In the genomic region with DNA sequence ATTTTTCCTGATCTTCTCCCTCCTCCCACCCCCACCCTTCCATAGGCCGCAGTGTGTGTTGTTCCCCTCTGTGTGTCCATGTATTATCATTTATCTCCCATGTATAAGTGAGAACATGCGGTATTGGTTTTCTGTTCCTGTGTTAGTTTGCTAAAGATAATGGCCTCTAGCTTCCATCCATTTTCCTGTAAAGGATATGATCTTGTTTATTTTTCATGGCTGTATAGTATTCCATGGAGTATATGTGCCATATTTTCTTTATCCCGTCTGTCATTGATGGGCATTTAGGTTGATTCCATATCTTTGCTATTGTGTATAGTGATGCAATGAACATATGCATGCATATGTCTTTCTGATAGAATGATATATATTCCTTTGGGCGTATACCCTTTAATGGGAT, we compare ENCODE assay signal across 10 cellular contexts.
"Had no signal": no experiment of that assay in that cellular context is flagged by ENCODE, and none has a peak within 500 bp of the region (broad histone marks: within the 10 kb centered on the region; RNA-seq: fewer than 3 reads in every experiment).

No MANE protein-coding gene starts in this region.

- ATAC-seq: GM23338, HCT116 had no signal

- FAIRE-seq: H54 had no signal

- H3K4me3 Mint-ChIP-seq: GM23338, H9, HFFc6 had no signal

- H3K4me3 ChIP-seq: GM23248, GM23338, HAP-1 had no signal

- H3K27ac ChIP-seq: GM23248 had no signal

- H3K4me2 ChIP-seq: GM23338 had no signal

- H3K36me3 ChIP-seq: HAP-1 had no signal

- H3K9me3 ChIP-seq: HAP-1 had no signal

- H3K27ac Mint-ChIP-seq: GM23338, H9, HFFc6 had no signal

- H2AFZ ChIP-seq: GM23248, GM23338 had no signal

- DNase-seq: GM23248, GOT3, H7, H9, HCEC 1CT, HFFc6 had no signal

- H3K9ac ChIP-seq: GM23248 had no signal
